17 cellular contexts compared by ENCODE assay signal in the genomic region with DNA sequence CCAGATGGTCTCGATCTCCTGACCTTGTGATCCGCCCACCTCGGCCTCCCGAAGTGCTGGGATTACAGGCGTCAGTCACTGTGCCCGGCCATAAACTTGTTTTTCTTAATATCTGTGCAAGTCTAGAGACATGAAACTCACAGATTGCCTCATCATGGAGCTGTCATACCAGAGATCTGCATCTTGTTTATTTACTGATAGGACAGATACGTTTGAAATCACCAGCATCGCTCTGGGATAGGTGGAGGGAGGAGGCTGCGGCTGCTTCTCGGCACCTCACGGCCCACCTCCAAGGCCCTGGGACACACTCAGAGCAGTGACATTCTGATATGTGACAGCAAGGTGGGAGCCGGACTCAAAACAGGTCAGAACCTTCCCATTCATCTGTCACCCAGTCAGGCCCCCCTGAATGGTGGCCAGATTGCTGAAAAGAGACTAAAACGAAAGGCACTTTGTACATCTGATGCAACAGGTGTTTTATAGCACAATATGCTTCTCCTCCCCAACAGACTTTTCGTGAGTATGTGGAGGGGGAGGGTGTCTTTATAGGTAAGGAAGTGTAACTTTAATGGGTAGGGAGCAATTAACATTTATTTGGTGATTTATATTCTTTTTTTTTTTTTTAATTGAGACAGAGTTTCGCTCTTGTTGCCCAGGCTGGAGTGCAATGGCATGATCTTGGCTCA. TPM values are rescaled to one million over a fixed set of nuclear protein-coding genes. Genes with fewer than 3 reads are reported as not detected.
DNase-seq lines count a peak whose midpoint lies in the region; ATAC-seq and TF ChIP-seq lines count a peak whose summit lies in the region.
"Had no signal": no experiment of that assay in that cellular context is flagged by ENCODE, and none has a peak within 500 bp of the region (broad histone marks: within the 10 kb centered on the region; RNA-seq: fewer than 3 reads in every experiment).

No MANE protein-coding gene starts in this region.

- H2BK120ac ChIP-seq in trophoblast cell (ENCODE audit: insufficient read depth, low read length, poor library complexity) = no peak overlapping the region

- H2BK5ac ChIP-seq in trophoblast cell (ENCODE audit: low read depth, low read length, poor library complexity) = no peak overlapping the region

- no peak overlapping the region for H4K12ac ChIP-seq in trophoblast cell (ENCODE audit: low read depth, low read length)

- no peak for TF ChIP-seq CTCF in right atrium auricular region (IDR thresholded peaks at IDR 0.05)

- H3K9ac ChIP-seq in trophoblast cell (ENCODE audit: low read length) = no peak overlapping the region

- no peaks in the 10 kb centered on the region for H3K79me2 ChIP-seq in trophoblast cell (ENCODE audit: control insufficient read depth, insufficient read depth, low read length, poor library complexity)

- no peak overlapping the region for H2AFZ ChIP-seq in trophoblast cell (ENCODE audit: insufficient read depth, low read length, poor library complexity)

- no CpG with 5 or more reads among the region's 15 CpGs for WGBS in trophoblast cell (ENCODE audit: extremely low coverage, insufficient coverage, insufficient read length)

- DNase-seq in NCI-H2171 treated with DMSO at 0.1 percent for 48 hours (lab: John Stamatoyannopoulos, UW) (peak; percentile 4), NCI-H2171 (lab: John Stamatoyannopoulos, UW) (no peak), left colon (no peak), trophoblast cell (peak; percentile 84 to 95), right atrium auricular region (ENCODE audit: low spot score) (no peak), midbrain (lab: John Stamatoyannopoulos, UW) (no peak), DMS114 treated with DMSO at 0.1 percent for 48 hours (lab: John Stamatoyannopoulos, UW; ENCODE audit: unreplicated experiment) (no peak)
- DNase-seq: AML-193; Caco-2; CD4-positive, alpha-beta T cell; DMS153; DMS79; GDM1; H9 had no signal

- no peak overlapping the region for H3K4me2 ChIP-seq in trophoblast cell (ENCODE audit: low read length)
- H3K4me2 ChIP-seq: A549 had no signal

- H3K36me3 ChIP-seq in trophoblast cell (ENCODE audit: control insufficient read depth in 1 of 2, insufficient read depth in 2 of 2, low read length in 2 of 2) = peaks cover 0 to 5% of the 10 kb centered on the region in 2 experiments
- no peaks in the 10 kb centered on the region for H3K36me3 ChIP-seq in right atrium auricular region

- H3K79me1 ChIP-seq in trophoblast cell (ENCODE audit: low read length) = no peaks in the 10 kb centered on the region

- no peak overlapping the region for H3K18ac ChIP-seq in trophoblast cell (ENCODE audit: low read length)

- H4K8ac ChIP-seq in trophoblast cell (ENCODE audit: low read depth, low read length) = no peak overlapping the region

- no peak overlapping the region for H3K4ac ChIP-seq in trophoblast cell (ENCODE audit: low read depth, low read length)

- no peak overlapping the region for H3K27ac ChIP-seq in trophoblast cell (ENCODE audit: low read depth, low read length)
- no peak overlapping the region for H3K27ac ChIP-seq in right atrium auricular region
- H3K27ac ChIP-seq: 22Rv1, A549, C4-2B had no signal

- no peak overlapping the region for H3K23ac ChIP-seq in trophoblast cell (ENCODE audit: low read length)

- H3K14ac ChIP-seq in trophoblast cell (ENCODE audit: low read length) = no peak overlapping the region

- intact Hi-C loops in left colon (cut with DNase I, micrococcal nuclease) = no loop called here

- H3K4me1 ChIP-seq in trophoblast cell (ENCODE audit: control insufficient read depth in 1 of 2, insufficient read depth in 2 of 2, low read length in 2 of 2) = no peaks in the 10 kb centered on the region
- peaks cover 0 to 21% of the 10 kb centered on the region in 2 donors for H3K4me1 ChIP-seq in right atrium auricular region
- H3K4me1 ChIP-seq: Caco-2 had no signal

- H2AK5ac ChIP-seq in trophoblast cell (ENCODE audit: low read length) = no peak overlapping the region

- H3K9me3 ChIP-seq in trophoblast cell (ENCODE audit: insufficient read depth, low read depth, low read length) = peaks cover 2% of the 10 kb centered on the region
- H3K9me3 ChIP-seq in right atrium auricular region = no peaks in the 10 kb centered on the region
- H3K9me3 ChIP-seq: A549, Caco-2 had no signal

- H3K4me3 ChIP-seq in trophoblast cell (ENCODE audit: low read depth, low read length) (no peak overlapping the region), right atrium auricular region (no peak overlapping the region)
- H3K4me3 ChIP-seq: A549 had no signal

- peak; percentile 79 for ATAC-seq in left colon
- ATAC-seq: A549 had no signal

- no peaks in the 10 kb centered on the region for H3K27me3 ChIP-seq in trophoblast cell (ENCODE audit: insufficient read depth, low read length)
- no peaks in the 10 kb centered on the region for H3K27me3 ChIP-seq in right atrium auricular region

- H4K91ac ChIP-seq in trophoblast cell (ENCODE audit: low read depth, low read length) = no peak overlapping the region

- no peak overlapping the region for H2BK12ac ChIP-seq in trophoblast cell (ENCODE audit: low read length)

RNA-seq across cellular contexts. Expression of a gene that starts 18.1 kb away (rescaled TPM):
- total RNA-seq in left colon = 10 to 100 TPM; 24.1 to 24.2 TPM
- polyA plus RNA-seq in trophoblast cell (2013) = 27.8 and 28.2 TPM in 2 replicates
- total RNA-seq in right atrium auricular region = 10 to 100 TPM; 55.3 to 59.9 TPM

RNA-seq across cellular contexts. Expression of a gene that starts 30.1 kb away (rescaled TPM):
- total RNA-seq in left colon (10 to 100 TPM; 55.6 to 67.0 TPM), right atrium auricular region (10 to 100 TPM; 50.5 to 74.7 TPM)
- 88.4 and 90.2 TPM in 2 replicates for polyA plus RNA-seq in trophoblast cell (2013)

RNA-seq across cellular contexts. Expression of a gene that starts 34.4 kb away (rescaled TPM):
- total RNA-seq in left colon = 1 to 10 TPM; 2.7 to 3.1 TPM
- polyA plus RNA-seq in trophoblast cell (2013) = 3.7 and 3.8 TPM in 2 replicates
- total RNA-seq in right atrium auricular region = 1 to 10 TPM; 4.9 to 7.9 TPM

RNA-seq across cellular contexts. Expression of a gene that starts 48.4 kb away (rescaled TPM):
- total RNA-seq in left colon (10 to 100 TPM; 43.6 to 54.9 TPM), right atrium auricular region (10 to 100 TPM; 81.4 to 93.4 TPM)
- 170 and 174 TPM in 2 replicates for polyA plus RNA-seq in trophoblast cell (2013)

Comparison
In these comparisons a context has a peak if more than half of its experiments do, and no peak if none do; other contexts are left out.
1. DNase-seq: peak in NCI-H2171 treated with DMSO at 0.1 percent for 48 hours (single experiment) and trophoblast cell (2 of 2); none in NCI-H2171 (single experiment), left colon (0 of 2), right atrium auricular region (single experiment), midbrain (single experiment) and DMS114 treated with DMSO at 0.1 percent for 48 hours (single experiment).